Comparison of ENCODE assay signal across 1 cellular context in genomic region chr7:53437336-53437735, GRCh38.
TF ChIP-seq lines count a peak whose summit lies in the region.

No MANE protein-coding gene starts in this region.

TF ChIP-seq in SK-N-SH, 30 proteins besides CTCF, POLR2A, EP300 and RAD21 (continued from another document):
- TF ChIP-seq RFX5 (IDR thresholded peaks at IDR 0.05; ENCODE audit: low read length) (no peak), GABPA (IDR thresholded peaks at IDR 0.05; ENCODE audit: low read depth) (no peak)
